25 cellular contexts compared by ENCODE assay signal in genomic region chr6:35553309-35553708, GRCh38. TPM values are rescaled to one million over a fixed set of nuclear protein-coding genes. Genes with fewer than 3 reads are reported as not detected.
DNase-seq lines count a peak whose midpoint lies in the region; FAIRE-seq and TF ChIP-seq lines count a peak whose summit lies in the region.
"Had no signal": no experiment of that assay in that cellular context is flagged by ENCODE, and none has a peak within 500 bp of the region (broad histone marks: within the 10 kb centered on the region; RNA-seq: fewer than 3 reads in every experiment).

No MANE protein-coding gene starts in this region.

- no peak overlapping the region for H2AFZ ChIP-seq in OCI-LY3 (ENCODE audit: low read depth, low read length)

- no peaks in the 10 kb centered on the region for H3K79me2 ChIP-seq in OCI-LY3 (ENCODE audit: low read length)

- intact Hi-C loops in kidney (cut with DNase I) = no loop called here
- intact Hi-C loops in spleen (cut with DNase I; ENCODE audit: low total_unique reads) = no loop called here

- WGBS in spleen, 5 donors = 69 to 96% (median 87%) methylated on average over 5 to 6 of the region's 6 CpGs

- H3K4me3 ChIP-seq in OCI-LY3 (ENCODE audit: low read length) (no peak overlapping the region), WERI-Rb-1 (ENCODE audit: low read depth, low read length) (no peak overlapping the region), kidney (ENCODE audit: low read length in 2 of 2) (no peak overlapping the region), spleen (no peak overlapping the region)
- H3K4me3 ChIP-seq: HAP-1 had no signal

- H3K4me2 ChIP-seq in OCI-LY3 (ENCODE audit: low read length) = 0 out of 2 replicates have a peak overlapping the region, but pooled peaks have one; percentile 16

- FAIRE-seq in kidney (lab: Jason Lieb, UNC) = no peak
- FAIRE-seq: GM12891, GM18507, H54 had no signal

- H4K20me1 ChIP-seq in OCI-LY3 (ENCODE audit: insufficient read depth, low read length) = no peaks in the 10 kb centered on the region

- H3K36me3 ChIP-seq in OCI-LY3 (replicated peaks; ENCODE audit: low read depth, low read length) (peaks cover 5% of the 10 kb centered on the region), WERI-Rb-1 (no peaks in the 10 kb centered on the region), kidney (ENCODE audit: control insufficient read depth in 1 of 2, insufficient read depth in 2 of 2, low read length in 2 of 2) (no peaks in the 10 kb centered on the region), spleen (no peaks in the 10 kb centered on the region)
- H3K36me3 ChIP-seq: HAP-1 had no signal

- H3K27me3 ChIP-seq in OCI-LY3 (ENCODE audit: low read depth, low read length) (peaks cover 5% of the 10 kb centered on the region), WERI-Rb-1 (ENCODE audit: insufficient read depth, low read depth, severe bottlenecking) (no peaks in the 10 kb centered on the region), spleen (replicated peaks in 1 of 7) (peaks cover 0 to 4% (median 0%) of the 10 kb centered on the region in 7 donors)

- TF ChIP-seq POLR2A in spleen (IDR thresholded peaks at IDR 0.05) = no peak

- H3K4me1 ChIP-seq in OCI-LY3 (ENCODE audit: low read length) (peaks cover 11% of the 10 kb centered on the region), kidney (ENCODE audit: control insufficient read depth in 1 of 2, insufficient read depth in 1 of 2, low read depth in 1 of 2, low read length in 2 of 2) (no peaks in the 10 kb centered on the region), spleen (peaks cover 0 to 6% (median 0%) of the 10 kb centered on the region in 6 donors)
- H3K4me1 ChIP-seq: HAP-1 had no signal

- H3K27ac ChIP-seq in OCI-LY3 (ENCODE audit: low read length) (no peak overlapping the region), WERI-Rb-1 (no peak overlapping the region), kidney (ENCODE audit: low read depth in 2 of 2, low read length in 2 of 2) (no peak overlapping the region), spleen (no peak overlapping the region)

- H3K9ac ChIP-seq in OCI-LY3 (ENCODE audit: low read length) (no peak overlapping the region), kidney (ENCODE audit: low read length in 2 of 2) (no peak overlapping the region)

- DNase-seq in WERI-Rb-1 (no peak), kidney (peak; percentile 22), spleen (peak; percentile 39), NCI-H2029 (lab: John Stamatoyannopoulos, UW) (no peak), mesenteric fat pad (ENCODE audit: low spot score) (no peak)
- DNase-seq in activated T-cell treated with anti-CD3 and anti-CD28 coated beads, Interleukin-2, amount 50 U/mL, for 1 hour = no peak
- DNase-seq: C1 segment of cervical spinal cord; Calu3; CD4-positive, alpha-beta memory T cell; COR-L47; DMS53; DMS79 treated with DMSO at 0.1 percent for 48 hours; GF-D8; GOT3; HFFc6 had no signal

- H3K9me3 ChIP-seq in OCI-LY3 (ENCODE audit: insufficient read depth, low read length) (peaks cover 12% of the 10 kb centered on the region), WERI-Rb-1 (ENCODE audit: severe bottlenecking) (peaks cover 22% of the 10 kb centered on the region), kidney (ENCODE audit: control insufficient read depth in 1 of 2, low read length in 2 of 2) (peaks cover 0 to 9% of the 10 kb centered on the region in 2 donors), spleen (peaks cover 0 to 25% (median 17%) of the 10 kb centered on the region in 8 donors)

- TF ChIP-seq CTCF in OCI-LY3 (IDR thresholded peaks at IDR 0.05; ENCODE audit: low read depth, low read length) = no peak
- TF ChIP-seq CTCF in WERI-Rb-1 (IDR thresholded peaks at IDR 0.05; ENCODE audit: low read depth, low read length) = 0 out of 2 replicates have a peak, but pooled peaks have one; percentile 14
- no peak for TF ChIP-seq CTCF in kidney (IDR thresholded peaks at IDR 0.05; ENCODE audit: borderline replicate concordance, extremely low read depth, insufficient read depth)
- TF ChIP-seq CTCF in spleen (IDR thresholded peaks at IDR 0.05 in 8 of 11, conservative IDR thresholded peaks at IDR 0.05 in 3 of 11) = no peak

RNA-seq across cellular contexts. Expression of gene TULP1, which starts 40.6 kb away (rescaled TPM):
- total RNA-seq in kidney = not detected
- not detected for polyA plus RNA-seq in kidney (ENCODE audit: insufficient read depth, low read depth, low replicate concordance)
- total RNA-seq in spleen = not detected
- under 1 TPM; 0.03 to 0.09 (median 0.04) TPM for polyA plus RNA-seq in spleen
- not detected for total RNA-seq in mesenteric fat pad
- total RNA-seq: A172; A673; Calu3; CD4-positive, alpha-beta memory T cell; Daoy; G401; HFFc6 had no signal
- polyA plus RNA-seq: BJ; CD4-positive, alpha-beta memory T cell had no signal

RNA-seq across cellular contexts. Expression of gene TEAD3, which starts 56.4 kb away (rescaled TPM):
- total RNA-seq in kidney (18.0 TPM), spleen (10 to 100 TPM in 3 of 7 donors, 1 to 10 TPM in 4; 2.8 to 15.2 (median 9.3) TPM), mesenteric fat pad (25.3 TPM)
- polyA plus RNA-seq in kidney (ENCODE audit: insufficient read depth, low read depth, low replicate concordance) (11.3 TPM), spleen (1 to 10 TPM; 2.5 to 4.4 (median 2.9) TPM)

Comparison
In these comparisons a context has a peak if more than half of its experiments do, and no peak if none do; other contexts are left out.
1. DNase-seq: peak in kidney (single experiment) and spleen (single experiment); none in WERI-Rb-1 (single experiment), activated T-cell treated with anti-CD3 and anti-CD28 coated beads, Interleukin-2, amount 50 U/mL, for 1 hour (single experiment), NCI-H2029 (single experiment) and mesenteric fat pad (single experiment).